16 cellular contexts compared by ENCODE assay signal in genomic region chr11:17171342-17171741, GRCh38. TPM values are rescaled to one million over a fixed set of nuclear protein-coding genes. Genes with fewer than 3 reads are reported as not detected.
DNase-seq lines count a peak whose midpoint lies in the region; TF ChIP-seq lines count a peak whose summit lies in the region.
"Had no signal": no experiment of that assay in that cellular context is flagged by ENCODE, and none has a peak within 500 bp of the region (broad histone marks: within the 10 kb centered on the region; RNA-seq: fewer than 3 reads in every experiment).

No MANE protein-coding gene starts in this region.

- no peaks in the 10 kb centered on the region for H3K9me3 ChIP-seq in Karpas-422 (ENCODE audit: low read length)
- H3K9me3 ChIP-seq: stomach had no signal

- no peaks in the 10 kb centered on the region for H3K27me3 Mint-ChIP-seq in osteocyte (ENCODE audit: unreplicated experiment)
- H3K27me3 Mint-ChIP-seq: activated naive CD4-positive, alpha-beta T cell treated with anti-CD3 and anti-CD28 coated beads, Interleukin-2, amount 50 U/mL, for 24 hours; dendritic cell treated with granulocyte-macrophage colony-stimulating factor and Interleukin-4, amounts not matched to agents 40 ng/mL and 50 ng/mL, for 4 days; naive thymus-derived CD8-positive, alpha-beta T cell had no signal

- peaks cover 24% of the 10 kb centered on the region for H3K36me3 Mint-ChIP-seq in osteocyte (ENCODE audit: unreplicated experiment)

- no peak overlapping the region for H3K9ac ChIP-seq in Karpas-422 (ENCODE audit: low read length)

- peaks cover 16% of the 10 kb centered on the region for H3K36me3 ChIP-seq in Karpas-422 (ENCODE audit: insufficient read depth, low read length)

- no peak overlapping the region for H3K4me2 ChIP-seq in Karpas-422 (ENCODE audit: low read depth, low read length, poor library complexity, severe bottlenecking)

- TF ChIP-seq CTCF in epithelial cell of proximal tubule (conservative IDR thresholded peaks at IDR 0.05; ENCODE audit: low read depth, low read length) (no peak), osteocyte (IDR thresholded peaks at IDR 0.05) (no peak)

- H3K4me3 ChIP-seq in epithelial cell of proximal tubule (ENCODE audit: low read depth, low read length) = no peak overlapping the region
- no peak overlapping the region for H3K4me3 ChIP-seq in Karpas-422 (ENCODE audit: low read length)
- H3K4me3 ChIP-seq: stomach had no signal

- H3K4me1 Mint-ChIP-seq in osteocyte (ENCODE audit: unreplicated experiment) = peaks cover 24% of the 10 kb centered on the region

- H3K9me3 Mint-ChIP-seq in osteocyte (ENCODE audit: unreplicated experiment) = no peaks in the 10 kb centered on the region
- H3K9me3 Mint-ChIP-seq: activated naive CD4-positive, alpha-beta T cell treated with anti-CD3 and anti-CD28 coated beads, Interleukin-2, amount 50 U/mL, for 24 hours; dendritic cell treated with granulocyte-macrophage colony-stimulating factor and Interleukin-4, amounts not matched to agents 40 ng/mL and 50 ng/mL, for 4 days; naive thymus-derived CD8-positive, alpha-beta T cell had no signal

- peak; percentile 74 for DNase-seq in EL
- DNase-seq in RPMI7951 (ENCODE audit: low read depth) = peak; percentile 1
- peak; percentile 30 for DNase-seq in epithelial cell of proximal tubule (ENCODE audit: low read depth)
- DNase-seq in osteocyte (ENCODE audit: extremely low spot score, unreplicated experiment) = no peak
- DNase-seq in cortex of kidney (lab: John Stamatoyannopoulos, UW) = no peak
- DNase-seq in amniotic stem cell (lab: John Stamatoyannopoulos, UW) = no peak
- no peak for DNase-seq in Karpas-422
- no peak for DNase-seq in RPMI8226
- DNase-seq: left cardiac atrium; naive thymus-derived CD8-positive, alpha-beta T cell; OCI-M1; right cardiac atrium; stomach had no signal

- H2AFZ ChIP-seq in Karpas-422 (ENCODE audit: low read length) = no peak overlapping the region

- H3K27me3 ChIP-seq in Karpas-422 (ENCODE audit: low read length) = no peaks in the 10 kb centered on the region
- H3K27me3 ChIP-seq: stomach had no signal

- no peaks in the 10 kb centered on the region for H4K20me1 ChIP-seq in Karpas-422 (ENCODE audit: insufficient read depth, low read depth, low read length)

- H3K79me2 ChIP-seq in Karpas-422 (ENCODE audit: low read length) = peaks cover 91% of the 10 kb centered on the region

- H3K4me3 Mint-ChIP-seq in osteocyte (ENCODE audit: unreplicated experiment) = no peak overlapping the region
- H3K4me3 Mint-ChIP-seq: activated naive CD4-positive, alpha-beta T cell treated with anti-CD3 and anti-CD28 coated beads, Interleukin-2, amount 50 U/mL, for 24 hours; dendritic cell treated with granulocyte-macrophage colony-stimulating factor and Interleukin-4, amounts not matched to agents 40 ng/mL and 50 ng/mL, for 4 days; naive thymus-derived CD8-positive, alpha-beta T cell had no signal

- H3K4me1 ChIP-seq in Karpas-422 (ENCODE audit: low read length) = peaks cover 10% of the 10 kb centered on the region

- H3K27ac Mint-ChIP-seq in osteocyte (ENCODE audit: unreplicated experiment) = peak overlapping the region; percentile 60
- H3K27ac Mint-ChIP-seq: activated naive CD4-positive, alpha-beta T cell treated with anti-CD3 and anti-CD28 coated beads, Interleukin-2, amount 50 U/mL, for 24 hours; dendritic cell treated with granulocyte-macrophage colony-stimulating factor and Interleukin-4, amounts not matched to agents 40 ng/mL and 50 ng/mL, for 4 days had no signal

- H3K9me2 ChIP-seq in Karpas-422 (replicated peaks; ENCODE audit: insufficient read depth, low read length) = no peaks in the 10 kb centered on the region

- no peak overlapping the region for H3K27ac ChIP-seq in Karpas-422 (ENCODE audit: low read length)
- H3K27ac ChIP-seq: HL-60, stomach had no signal

RNA-seq across cellular contexts. Expression of gene PIK3C2A, which starts 36.4 kb away (rescaled TPM):
- total RNA-seq in RPMI7951 (2014; rRNA removed; shearing (Covaris generic)) = 17.0 and 22.3 TPM in 2 replicates
- total RNA-seq in epithelial cell of proximal tubule = 33.6 and 37.5 TPM in 2 replicates
- total RNA-seq in osteocyte = 63.1 and 73.0 TPM in 2 replicates
- total RNA-seq in Karpas-422 (2014; rRNA removed; shearing (Covaris generic); ENCODE audit: low replicate concordance) = 32.8 and 44.2 TPM in 2 replicates

Comparison
In these comparisons a context has a peak if more than half of its experiments do, and no peak if none do; other contexts are left out.
1. DNase-seq: peak in EL (single experiment), RPMI7951 (single experiment) and epithelial cell of proximal tubule (single experiment); none in osteocyte (single experiment), cortex of kidney (single experiment), amniotic stem cell (single experiment), Karpas-422 (single experiment) and RPMI8226 (single experiment).